In genomic region chr11:909406-909805, GRCh38 we compare ENCODE assay signal across 12 cellular contexts. TPM values are rescaled to one million over a fixed set of nuclear protein-coding genes. Genes with fewer than 3 reads are reported as not detected.
DNase-seq lines count a peak whose midpoint lies in the region; ATAC-seq, FAIRE-seq and TF ChIP-seq lines count a peak whose summit lies in the region.
"Had no signal": no experiment of that assay in that cellular context is flagged by ENCODE, and none has a peak within 500 bp of the region (broad histone marks: within the 10 kb centered on the region; RNA-seq: fewer than 3 reads in every experiment).

No MANE protein-coding gene starts in this region.

- no peak for TF ChIP-seq POLR2A in K562 (conservative IDR thresholded peaks at IDR 0.05)

- H3K27me3 ChIP-seq in Caco-2 (replicated peaks; ENCODE audit: control insufficient read depth, insufficient read depth, low read length) (no peaks in the 10 kb centered on the region), KMS-11 (ENCODE audit: insufficient read depth, low read depth) (no peaks in the 10 kb centered on the region), K562 (ENCODE audit: control insufficient read depth in 2 of 2, insufficient read depth in 2 of 2, low read length in 2 of 2) (no peaks in the 10 kb centered on the region)
- H3K27me3 ChIP-seq: cardiac muscle cell had no signal

- H2AFZ ChIP-seq in KMS-11 (ENCODE audit: low read depth) (no peak overlapping the region), K562 (ENCODE audit: low read depth, low read length) (no peak overlapping the region)

- no peak for TF ChIP-seq CTCF in Caco-2 (IDR thresholded peaks at IDR 0.05; ENCODE audit: insufficient read depth in 1 of 2, low read depth in 1 of 2, low read length in 1 of 2, severe bottlenecking in 1 of 2, unreplicated experiment in 1 of 2)
- no peak for TF ChIP-seq CTCF in KMS-11 (conservative IDR thresholded peaks at IDR 0.05; ENCODE audit: low read depth, low read length)
- no peak for TF ChIP-seq CTCF in K562 (IDR thresholded peaks at IDR 0.05 in 2 of 3, conservative IDR thresholded peaks at IDR 0.05 in 1 of 3; ENCODE audit: insufficient read depth in 2 of 3, low read depth in 1 of 3, low read length in 3 of 3)
- TF ChIP-seq CTCF in nephron (IDR thresholded peaks at IDR 0.05; ENCODE audit: unreplicated experiment in 3 of 3): no peak
- TF ChIP-seq CTCF in mucosa of descending colon (IDR thresholded peaks at IDR 0.05): no peak

- peak; percentile 19 for FAIRE-seq in K562 (lab: Jason Lieb, UNC)

- H3K4me3 ChIP-seq in Caco-2 (ENCODE audit: low read depth, low read length): peak overlapping the region; percentile 100
- H3K4me3 ChIP-seq in KMS-11 (IDR thresholded peaks at IDR 0.05; ENCODE audit: insufficient read depth, low read depth, low read length): no peak overlapping the region
- H3K4me3 ChIP-seq in K562: peak overlapping the region; percentile 100
- no peak overlapping the region for H3K4me3 ChIP-seq in mucosa of descending colon

- peak overlapping the region; percentile 84 for H3K4me3 Mint-ChIP-seq in Caco-2 (ENCODE audit: unreplicated experiment)
- H3K4me3 Mint-ChIP-seq in nephron: peak overlapping the region; percentile 92 to 96 (median 95)

- peak overlapping the region; percentile 66 for H3K4me2 ChIP-seq in KMS-11
- peak overlapping the region; percentile 91 for H3K4me2 ChIP-seq in K562 (ENCODE audit: insufficient read depth, low read length)

- in situ Hi-C loops in K562 (cut with MboI): no loop called here

- no peaks in the 10 kb centered on the region for H3K9me1 ChIP-seq in K562 (ENCODE audit: control insufficient read depth, insufficient read depth, low read length)

- ATAC-seq in K562 (no peak), GM18511 (IDR thresholded peaks at IDR 0.05; ENCODE audit: unreplicated experiment) (no peak), HG03139 (IDR thresholded peaks at IDR 0.05; ENCODE audit: unreplicated experiment) (no peak), mucosa of descending colon (no peak)

- no peak overlapping the region for H3K27ac ChIP-seq in KMS-11
- no peak overlapping the region for H3K27ac ChIP-seq in K562 (ENCODE audit: extremely low read depth, low read depth, low read length)

- peaks cover 6% of the 10 kb centered on the region for H3K4me1 Mint-ChIP-seq in Caco-2 (ENCODE audit: low read depth, unreplicated experiment)
- H3K4me1 Mint-ChIP-seq in nephron: peaks cover 5% of the 10 kb centered on the region

- H3K9me3 Mint-ChIP-seq in Caco-2 (ENCODE audit: unreplicated experiment) (no peaks in the 10 kb centered on the region), nephron (no peaks in the 10 kb centered on the region)

- H4K20me1 ChIP-seq in KMS-11 (ENCODE audit: insufficient read depth) (no peaks in the 10 kb centered on the region), K562 (replicated peaks; ENCODE audit: control insufficient read depth, insufficient read depth, low read length) (peaks cover 15% of the 10 kb centered on the region; the same call in 1 of the 2 replicates)

- DNase-seq in Caco-2: no peak
- DNase-seq in K562 (ENCODE audit: extremely low read depth in 1 of 4, low spot score in 3 of 4): no peak
- DNase-seq in mucosa of descending colon: no peak
- DNase-seq in HUDEP-2 (lab: John Stamatoyannopoulos, UW; ENCODE audit: unreplicated experiment in 76 of 76): no peak
- DNase-seq: GDM1, NCI-H345, WERI-Rb-1 had no signal

- H3K27me3 Mint-ChIP-seq in Caco-2 (ENCODE audit: insufficient read depth, unreplicated experiment) (no peaks in the 10 kb centered on the region), nephron (ENCODE audit: low read depth) (no peaks in the 10 kb centered on the region)

- H3K4me1 ChIP-seq in Caco-2 (peaks cover 6% of the 10 kb centered on the region), KMS-11 (ENCODE audit: low read depth, poor library complexity, severe bottlenecking) (peaks cover 32% of the 10 kb centered on the region), K562 (replicated peaks in 1 of 2; ENCODE audit: control insufficient read depth in 2 of 2, insufficient read depth in 2 of 2, low read length in 2 of 2) (peaks cover 29 to 52% of the 10 kb centered on the region in 2 experiments), mucosa of descending colon (ENCODE audit: low read depth) (peaks cover 11% of the 10 kb centered on the region)

- H3K36me3 Mint-ChIP-seq in Caco-2 (ENCODE audit: insufficient read depth, unreplicated experiment): peaks cover 28% of the 10 kb centered on the region
- H3K36me3 Mint-ChIP-seq in nephron (ENCODE audit: low read depth): peaks cover 14% of the 10 kb centered on the region

- H3K9ac ChIP-seq in KMS-11 (no peak overlapping the region), K562 (ENCODE audit: insufficient read depth in 1 of 2, low read depth in 2 of 2, low read length in 2 of 2) (peak overlapping the region; percentile 78 to 97; a peak in 2 of 4 replicates)

- TF ChIP-seq EP300 in K562 (IDR thresholded peaks at IDR 0.05; ENCODE audit: low read length): no peak

- 79% methylated on average over 11 of the region's 11 CpGs for WGBS in K562 (ENCODE audit: insufficient coverage, low coverage, missing lambda C conversion rate)

- H3K9me3 ChIP-seq in Caco-2 (no peaks in the 10 kb centered on the region), K562 (replicated peaks; ENCODE audit: control insufficient read depth, insufficient read depth, low read depth, low read length) (no peaks in the 10 kb centered on the region), mucosa of descending colon (no peaks in the 10 kb centered on the region)

- POLR2A ChIA-PET in Caco-2 (lab: Charles Lee) (no interaction called here), K562 (lab: Yijun Ruan, JAX) (interaction anchor here (0.9 kb wide), 1 partner anchor 69 kb away, joined by 3 read pairs; no protein-coding TSS in a partner anchor)

- peaks cover 20% of the 10 kb centered on the region for H3K79me2 ChIP-seq in KMS-11 (ENCODE audit: insufficient read depth, low read depth)
- H3K79me2 ChIP-seq in K562 (ENCODE audit: control insufficient read depth, insufficient read depth, low read length): peaks cover 40% of the 10 kb centered on the region

- no peak for TF ChIP-seq RAD21 in K562 (CRISPR knock-in tag; conservative IDR thresholded peaks at IDR 0.05 in 1 of 2, IDR thresholded peaks at IDR 0.05 in 1 of 2)

- CTCF ChIA-PET in Caco-2 (lab: Charles Lee): no interaction called here
- CTCF ChIA-PET in K562 (lab: Yijun Ruan, JAX; ENCODE audit: low intra/inter-chr PET ratio): no interaction called here

- H3K36me3 ChIP-seq in Caco-2 (ENCODE audit: control insufficient read depth, insufficient read depth, low read length) (peaks cover 1% of the 10 kb centered on the region; the same call in 1 of the 2 replicates), KMS-11 (ENCODE audit: insufficient read depth) (no peaks in the 10 kb centered on the region), K562 (ENCODE audit: control insufficient read depth, insufficient read depth, low read length) (peaks cover 45% of the 10 kb centered on the region; the same call in 2 of the 3 replicates), mucosa of descending colon (ENCODE audit: low read depth) (no peaks in the 10 kb centered on the region)

- BruUV-seq in Caco-2 (replicated peaks; lab: Mats Ljungman, UMichigan) (no TSS peak), K562 (replicated peaks; lab: Mats Ljungman, UMichigan) (no TSS peak)

- intact Hi-C loops in Caco-2 (cut with micrococcal nuclease; ENCODE audit: unreplicated experiment): no loop called here
- intact Hi-C loops in K562 (cut with micrococcal nuclease): loop anchor here (5.0 kb wide), 1 partner anchor 138 kb away; no protein-coding TSS in a partner anchor
- intact Hi-C loops in mucosa of descending colon (cut with DNase I, micrococcal nuclease): no loop called here

- no peak overlapping the region for H3K27ac Mint-ChIP-seq in Caco-2 (ENCODE audit: unreplicated experiment)
- no peak overlapping the region for H3K27ac Mint-ChIP-seq in nephron

RNA-seq across cellular contexts. Expression of gene CHID1, which starts 1.2 kb away (rescaled TPM):
- total RNA-seq in Caco-2 (2022) (166 and 180 TPM in 2 replicates), K562 (2014; rRNA removed) (39.8 and 54.6 TPM in 2 replicates), K562 (2014; rRNA removed; fragmentation: Illumina TruSeq; extraction: Trizol) (14.2 and 22.4 TPM in 2 replicates), K562 (2015; rRNA removed; fragmentation: Illumina TruSeq; extraction: Trizol) (35.6 and 35.8 TPM in 2 replicates), K562 (2021) (108 and 114 TPM in 2 replicates), mucosa of descending colon (10 to 100 TPM; 52.3 to 64.3 (median 55.3) TPM)
- 131 and 294 TPM in 2 replicates for total RNA-seq in K562 (2011; cell fraction: chromatin; rRNA removed; ENCODE audit: low replicate concordance)
- 219 and 240 TPM in 2 replicates for total RNA-seq in K562 (2011; cell fraction: nucleolus; rRNA removed)
- total RNA-seq in K562 (2011; cell fraction: nucleoplasm; rRNA removed): 152 and 195 TPM in 2 replicates
- polyA plus RNA-seq in K562 (2011; rRNA removed) (46.0 and 56.3 TPM in 2 replicates), K562 (2014; fragmentation: Illumina TruSeq; extraction: Trizol) (67.7 and 81.6 TPM in 2 replicates), K562 (2014; fragmentation: Nextera tagmentation; extraction: Ambion mirVana) (10 to 100 TPM; 15.1 to 29.6 TPM), K562 (2014; rRNA removed) (57.8 and 70.5 TPM in 2 replicates)
- polyA plus RNA-seq in K562 (2011; cell fraction: cytosol; rRNA removed): 80.3 and 118 TPM in 2 replicates
- 57.2 and 75.5 TPM in 2 replicates for polyA plus RNA-seq in K562 (2011; cell fraction: nucleus; rRNA removed)
- polyA plus RNA-seq in K562 (2012): 82.8 and 102 TPM in 2 replicates
- 48.8 and 59.6 TPM in 2 replicates for polyA minus RNA-seq in K562 (2011; rRNA and poly(A)+ RNA removed)
- 54.2 and 58.6 TPM in 2 replicates for polyA minus RNA-seq in K562 (2011; cell fraction: cytosol; rRNA and poly(A)+ RNA removed)
- polyA minus RNA-seq in K562 (2011; cell fraction: nucleus; rRNA and poly(A)+ RNA removed): 29.0 and 29.1 TPM in 2 replicates

RNA-seq across cellular contexts. Expression of gene AP2A2, which starts 16.3 kb away (rescaled TPM):
- 122 and 130 TPM in 2 replicates for total RNA-seq in Caco-2 (2022)
- 125 and 255 TPM in 2 replicates for total RNA-seq in K562 (2011; cell fraction: chromatin; rRNA removed; ENCODE audit: low replicate concordance)
- 84.6 and 90.9 TPM in 2 replicates for total RNA-seq in K562 (2011; cell fraction: nucleolus; rRNA removed)
- 84.5 and 112 TPM in 2 replicates for total RNA-seq in K562 (2011; cell fraction: nucleoplasm; rRNA removed)
- total RNA-seq in K562 (2014; rRNA removed): 8.1 and 11.0 TPM in 2 replicates
- total RNA-seq in K562 (2014; rRNA removed; fragmentation: Illumina TruSeq; extraction: Trizol): 11.9 and 16.2 TPM in 2 replicates
- 19.8 and 22.8 TPM in 2 replicates for total RNA-seq in K562 (2015; rRNA removed; fragmentation: Illumina TruSeq; extraction: Trizol)
- total RNA-seq in K562 (2021): 26.2 and 33.3 TPM in 2 replicates
- 27.7 and 30.6 TPM in 2 replicates for polyA plus RNA-seq in K562 (2011; rRNA removed)
- 20.2 and 29.9 TPM in 2 replicates for polyA plus RNA-seq in K562 (2011; cell fraction: cytosol; rRNA removed)
- polyA plus RNA-seq in K562 (2011; cell fraction: nucleus; rRNA removed): 82.5 and 86.1 TPM in 2 replicates
- polyA plus RNA-seq in K562 (2012): 31.2 and 48.0 TPM in 2 replicates
- polyA plus RNA-seq in K562 (2014; fragmentation: Illumina TruSeq; extraction: Trizol): 29.5 and 41.7 TPM in 2 replicates
- 1 to 10 TPM in 1 of 2 experiments, under 1 TPM in 1; 0.69 to 1.3 TPM for polyA plus RNA-seq in K562 (2014; fragmentation: Nextera tagmentation; extraction: Ambion mirVana)
- 15.2 and 16.7 TPM in 2 replicates for polyA plus RNA-seq in K562 (2014; rRNA removed)
- 21.8 and 29.8 TPM in 2 replicates for polyA minus RNA-seq in K562 (2011; rRNA and poly(A)+ RNA removed)
- polyA minus RNA-seq in K562 (2011; cell fraction: cytosol; rRNA and poly(A)+ RNA removed): 76.6 and 78.5 TPM in 2 replicates
- polyA minus RNA-seq in K562 (2011; cell fraction: nucleus; rRNA and poly(A)+ RNA removed): 26.1 and 39.5 TPM in 2 replicates
- total RNA-seq in mucosa of descending colon: 100 to 1,000 TPM in 1 of 3 donors, 10 to 100 TPM in 2; 68.8 to 105 (median 99.5) TPM

Comparison
In these comparisons a context has a peak if more than half of its experiments do, and no peak if none do; other contexts are left out.
1. H3K4me3 ChIP-seq: peak in Caco-2 (single experiment) and K562 (single experiment); none in KMS-11 (single experiment) and mucosa of descending colon (single experiment).